ENCODE assay signal across 25 cellular contexts in the genomic region with DNA sequence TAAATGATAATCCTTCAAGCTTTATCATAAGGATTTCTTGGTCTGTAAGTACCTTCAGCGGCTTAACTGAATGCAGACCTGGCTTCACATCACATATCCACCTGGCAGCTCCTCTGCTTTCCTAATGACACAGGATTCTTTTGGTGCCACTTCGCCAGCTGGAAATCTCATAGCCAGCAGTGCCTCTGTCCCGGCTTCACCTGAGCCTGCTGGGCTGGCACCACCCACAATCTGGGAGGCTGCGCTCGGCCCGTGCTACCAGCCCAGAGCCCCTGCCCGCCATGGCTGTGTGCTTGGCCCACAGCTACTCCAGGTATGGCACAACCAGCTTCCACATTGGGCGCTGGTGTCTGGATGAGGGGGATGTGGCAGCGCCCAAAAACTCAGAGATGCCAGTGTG.
"Had no signal": no experiment of that assay in that cellular context is flagged by ENCODE, and none has a peak within 500 bp of the region (broad histone marks: within the 10 kb centered on the region; RNA-seq: fewer than 3 reads in every experiment).

No MANE protein-coding gene starts in this region.

- H3K27me3 ChIP-seq: left lung, right atrium auricular region, right lobe of liver, stomach, testis, thyroid gland, transverse colon, upper lobe of right lung had no signal

- DNase-seq: hypothalamus; immature natural killer cell; kidney; left colon; left lung; lower lobe of right lung; mammary epithelial cell; mesendoderm; naive B cell; natural killer cell; nucleus accumbens; right lobe of liver; stimulated activated CD4-positive, alpha-beta T cell treated with anti-CD3 and anti-CD28 coated beads, Interleukin-1b, Interleukin-23, amount 100 ng/mL, for 48 hours; stimulated activated CD4-positive, alpha-beta T cell treated with anti-CD3 and anti-CD28 coated beads, Interleukin-4, amount 100 ng/mL, for 1 hour; stimulated activated naive B cell treated with anti-CD40 and anti-IgM and Interleukin-4, amounts not matched to agents 10 μg/mL and 1 μg/mL and 100 μg/mL, for 72 hours; stimulated activated naive CD8-positive, alpha-beta T cell treated with anti-CD3 and anti-CD28 coated beads, Interleukin-15, Interleukin-2, amounts not matched to agents 100 U/mL and 50 U/mL, for 24 hours; stomach; testis; transverse colon; upper lobe of right lung had no signal

- H3K27ac Mint-ChIP-seq: immature natural killer cell; mesothelial cell of epicardium; natural killer cell; stimulated activated naive B cell treated with anti-CD40 and anti-IgM and Interleukin-4, amounts not matched to agents 10 μg/mL and 1 μg/mL and 100 μg/mL, for 72 hours had no signal

- H3K9me3 Mint-ChIP-seq: immature natural killer cell, natural killer cell had no signal

- H3K36me3 Mint-ChIP-seq: immature natural killer cell, naive B cell, natural killer cell had no signal

- H3K9ac ChIP-seq: parathyroid adenoma had no signal

- H3K36me3 ChIP-seq: left lung, lower lobe of right lung, right atrium auricular region, right lobe of liver, stomach, thyroid gland, transverse colon, upper lobe of right lung had no signal

- H3K4me2 ChIP-seq: smooth muscle cell had no signal

- H3K4me3 ChIP-seq: left lung, lower lobe of right lung, right atrium auricular region, right lobe of liver, smooth muscle cell, stomach, testis, thyroid gland, transverse colon, upper lobe of right lung had no signal

- H2AFZ ChIP-seq: parathyroid adenoma had no signal

- H3K4me3 Mint-ChIP-seq: immature natural killer cell; mesothelial cell of epicardium; naive B cell; natural killer cell; stimulated activated naive B cell treated with anti-CD40 and anti-IgM and Interleukin-4, amounts not matched to agents 10 μg/mL and 1 μg/mL and 100 μg/mL, for 72 hours had no signal

- H3K27ac ChIP-seq: left lung, lower lobe of right lung, parathyroid adenoma, right atrium auricular region, right lobe of liver, stomach, testis, transverse colon, upper lobe of right lung had no signal

- H3K4me1 Mint-ChIP-seq: immature natural killer cell, natural killer cell had no signal

- H3K4me1 ChIP-seq: parathyroid adenoma, right atrium auricular region, right lobe of liver, transverse colon, upper lobe of right lung had no signal

- H3K79me2 ChIP-seq: parathyroid adenoma had no signal

- H3K9me3 ChIP-seq: left lung, lower lobe of right lung, right atrium auricular region, right lobe of liver, testis, thyroid gland, transverse colon, upper lobe of right lung had no signal

- H3K27me3 Mint-ChIP-seq: naive B cell; stimulated activated naive B cell treated with anti-CD40 and anti-IgM and Interleukin-4, amounts not matched to agents 10 μg/mL and 1 μg/mL and 100 μg/mL, for 72 hours had no signal
